ENCODE assay signal across 8 cellular contexts in genomic region chr2:170235860-170236638, GRCh38. TPM values are rescaled to one million over a fixed set of nuclear protein-coding genes. Genes with fewer than 3 reads are reported as not detected.
DNase-seq lines count a peak whose midpoint lies in the region; ATAC-seq, FAIRE-seq and TF ChIP-seq lines count a peak whose summit lies in the region.

No MANE protein-coding gene starts in this region.

- H3K4me1 Mint-ChIP-seq in Calu3 (ENCODE audit: low read depth, unreplicated experiment), result no peaks in the 10 kb centered on the region
- no peaks in the 10 kb centered on the region for H3K4me1 Mint-ChIP-seq in activated T-helper 2 cell treated with anti-CD3 and anti-CD28 coated beads, Interferon-gamma antibody, Interleukin-2, Interleukin-4, amounts not matched to agents 10 μg/mL and 5 μg/mL and 100 μg/mL, durations not matched to agents 14 hours and 24 hours and 36 hours (ENCODE audit: low read depth)

- no peak for FAIRE-seq in H54 (lab: Jason Lieb, UNC)

- H3K4me3 Mint-ChIP-seq in Calu3 (ENCODE audit: low read depth, unreplicated experiment), result no peak overlapping the region
- no peak overlapping the region for H3K4me3 Mint-ChIP-seq in activated T-helper 2 cell treated with anti-CD3 and anti-CD28 coated beads, Interferon-gamma antibody, Interleukin-2, Interleukin-4, amounts not matched to agents 10 μg/mL and 5 μg/mL and 100 μg/mL, durations not matched to agents 14 hours and 24 hours and 36 hours (ENCODE audit: low read depth)

- no peaks in the 10 kb centered on the region for H3K36me3 Mint-ChIP-seq in Calu3 (ENCODE audit: insufficient read depth, unreplicated experiment)
- H3K36me3 Mint-ChIP-seq in activated T-helper 2 cell treated with anti-CD3 and anti-CD28 coated beads, Interferon-gamma antibody, Interleukin-2, Interleukin-4, amounts not matched to agents 10 μg/mL and 5 μg/mL and 100 μg/mL, durations not matched to agents 14 hours and 24 hours and 36 hours (ENCODE audit: low read depth), result no peaks in the 10 kb centered on the region

- TF ChIP-seq POLR2A in H54 (IDR thresholded peaks at IDR 0.05; ENCODE audit: low read depth, low read length), result no peak
- TF ChIP-seq POLR2A in lower leg skin (IDR thresholded peaks at IDR 0.05), result no peak

- BruUV-seq in Calu3 (replicated peaks; lab: Mats Ljungman, UMichigan), result no TSS peak

- CTCF ChIA-PET in Calu3 (lab: Charles Lee), result interaction anchor here (0.6 to 0.7 kb wide), 7 partner anchors 15 to 784 kb away, joined by 4 to 7 read pairs (median 5); no protein-coding TSS in a partner anchor

- H3K4me3 ChIP-seq in lower leg skin (ENCODE audit: low read depth, poor library complexity, severe bottlenecking), result no peak overlapping the region

- 51 to 54% methylated on average over 12 of the region's 12 CpGs for WGBS in lower leg skin, 2 donors

- no peak for ATAC-seq in HG03565 (IDR thresholded peaks at IDR 0.05; ENCODE audit: unreplicated experiment)

- H3K27ac Mint-ChIP-seq in Calu3 (ENCODE audit: unreplicated experiment), result no peak overlapping the region
- H3K27ac Mint-ChIP-seq in activated T-helper 2 cell treated with anti-CD3 and anti-CD28 coated beads, Interferon-gamma antibody, Interleukin-2, Interleukin-4, amounts not matched to agents 10 μg/mL and 5 μg/mL and 100 μg/mL, durations not matched to agents 14 hours and 24 hours and 36 hours, result no peak overlapping the region

- peak; percentile 40 for TF ChIP-seq CTCF in Calu3 (IDR thresholded peaks at IDR 0.05; ENCODE audit: unreplicated experiment)
- TF ChIP-seq CTCF in lower leg skin (IDR thresholded peaks at IDR 0.05), result no peak

- no peaks in the 10 kb centered on the region for H3K27me3 Mint-ChIP-seq in Calu3 (ENCODE audit: unreplicated experiment)
- H3K27me3 Mint-ChIP-seq in activated T-helper 2 cell treated with anti-CD3 and anti-CD28 coated beads, Interferon-gamma antibody, Interleukin-2, Interleukin-4, amounts not matched to agents 10 μg/mL and 5 μg/mL and 100 μg/mL, durations not matched to agents 14 hours and 24 hours and 36 hours (ENCODE audit: low read depth), result peaks cover 36% of the 10 kb centered on the region

- intact Hi-C loops in Calu3 (cut with micrococcal nuclease; ENCODE audit: unreplicated experiment), result loop anchor here (1.0 to 10.0 kb wide), 3 partner anchors 125 to 579 kb away; no protein-coding TSS in a partner anchor
- intact Hi-C loops in activated T-helper 2 cell treated with anti-CD3 and anti-CD28 coated beads, Interferon-gamma antibody, Interleukin-2, Interleukin-4, amounts not matched to agents 10 μg/mL and 5 μg/mL and 100 μg/mL, durations not matched to agents 14 hours and 24 hours and 36 hours (cut with micrococcal nuclease), result loop anchor here (2.0 to 10.0 kb wide), 4 partner anchors 76 to 577 kb away; partner anchors contain the start of gene SP5
- intact Hi-C loops in lower leg skin (cut with DNase I; ENCODE audit: low total_unique reads), result no loop called here

- peak; percentile 45 for DNase-seq in Calu3
- peak; percentile 7 for DNase-seq in H54 (ENCODE audit: insufficient read length, low spot score)
- peak; percentile 93 for DNase-seq in NCI-H2227 treated with DMSO at 0.1 percent for 48 hours (lab: John Stamatoyannopoulos, UW)
- DNase-seq in activated T-helper 2 cell treated with anti-CD3 and anti-CD28 coated beads, Interferon-gamma antibody, Interleukin-2, Interleukin-4, amounts not matched to agents 10 μg/mL and 5 μg/mL and 100 μg/mL, durations not matched to agents 14 hours and 24 hours and 36 hours (ENCODE audit: low spot score), result peak; percentile 11
- peak; percentile 89 for DNase-seq in inferior parietal cortex (ENCODE audit: extremely low spot score)
- DNase-seq in lower leg skin (ENCODE audit: low spot score in 2 of 2), result no peak
- DNase-seq in stimulated activated CD4-positive, alpha-beta T cell treated with anti-CD3 and anti-CD28 coated beads, Interleukin-4, amount 100 ng/mL, for 4 hours, result no peak

- no peaks in the 10 kb centered on the region for H3K9me3 Mint-ChIP-seq in Calu3 (ENCODE audit: low read depth, unreplicated experiment)
- H3K9me3 Mint-ChIP-seq in activated T-helper 2 cell treated with anti-CD3 and anti-CD28 coated beads, Interferon-gamma antibody, Interleukin-2, Interleukin-4, amounts not matched to agents 10 μg/mL and 5 μg/mL and 100 μg/mL, durations not matched to agents 14 hours and 24 hours and 36 hours, result no peaks in the 10 kb centered on the region

RNA-seq across cellular contexts. Expression of gene MYO3B, which starts 58.1 kb away (rescaled TPM):
- 5.0 and 7.1 TPM in 2 replicates for total RNA-seq in Calu3 (2022)
- 13.7 and 14.4 TPM in 2 replicates for total RNA-seq in activated T-helper 2 cell treated with anti-CD3 and anti-CD28 coated beads, Interferon-gamma antibody, Interleukin-2, Interleukin-4, amounts not matched to agents 10 μg/mL and 5 μg/mL and 100 μg/mL, durations not matched to agents 14 hours and 24 hours and 36 hours
- under 1 TPM; 0.17 to 0.81 (median 0.66) TPM for total RNA-seq in lower leg skin

Comparison
In these comparisons a context has a peak if more than half of its experiments do, and no peak if none do; other contexts are left out.
1. DNase-seq: peak in Calu3 (single experiment), H54 (single experiment), NCI-H2227 treated with DMSO at 0.1 percent for 48 hours (single experiment), activated T-helper 2 cell treated with anti-CD3 and anti-CD28 coated beads, Interferon-gamma antibody, Interleukin-2, Interleukin-4, amounts not matched to agents 10 μg/mL and 5 μg/mL and 100 μg/mL, durations not matched to agents 14 hours and 24 hours and 36 hours (single experiment) and inferior parietal cortex (single experiment); none in lower leg skin (0 of 2) and stimulated activated CD4-positive, alpha-beta T cell treated with anti-CD3 and anti-CD28 coated beads, Interleukin-4, amount 100 ng/mL, for 4 hours (0 of 2).